In genomic region chr4:29320947-29321583, GRCh38 we compare ENCODE assay signal across 1 cellular context.
TF ChIP-seq lines count a peak whose summit lies in the region.

No MANE protein-coding gene starts in this region.

TF ChIP-seq in WTC11, 78 proteins besides CTCF, POLR2A, EP300 and RAD21 (continued from another document):
- TF ChIP-seq AR (CRISPR knock-in tag; IDR thresholded peaks at IDR 0.05) (no peak), ATF1 (CRISPR knock-in tag; IDR thresholded peaks at IDR 0.05) (no peak)
